ENCODE assay signal across 16 cellular contexts in the genomic region with DNA sequence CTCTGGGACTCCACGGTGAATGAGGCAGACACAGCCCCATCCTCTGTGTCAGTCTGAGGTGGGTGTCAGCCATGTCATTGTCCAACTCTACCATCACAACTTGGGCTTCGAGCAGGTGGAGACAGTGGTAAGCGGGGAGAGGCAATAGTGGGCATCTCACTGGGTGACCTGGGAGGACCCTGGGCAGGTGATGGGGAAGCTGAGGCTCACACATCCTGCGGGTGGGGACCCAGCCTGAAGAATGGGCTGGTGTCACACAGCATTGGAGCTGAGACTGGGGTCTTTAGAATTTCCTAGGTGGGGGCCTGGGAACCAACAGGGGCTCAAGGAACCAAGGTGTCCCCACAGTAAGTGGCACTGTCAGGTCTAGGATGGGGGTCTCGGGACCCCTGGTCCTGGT. TPM values are rescaled to one million over a fixed set of nuclear protein-coding genes. Genes with fewer than 3 reads are reported as not detected.
DNase-seq lines count a peak whose midpoint lies in the region; ATAC-seq and TF ChIP-seq lines count a peak whose summit lies in the region.
"Had no signal": no experiment of that assay in that cellular context is flagged by ENCODE, and none has a peak within 500 bp of the region (broad histone marks: within the 10 kb centered on the region; RNA-seq: fewer than 3 reads in every experiment).

No MANE protein-coding gene starts in this region.

- H3K9me3 Mint-ChIP-seq in stimulated activated naive CD8-positive, alpha-beta T cell treated with anti-CD3 and anti-CD28 coated beads, Interleukin-15, amount 100 ng/mL, for 72 hours = no peaks in the 10 kb centered on the region
- H3K9me3 Mint-ChIP-seq in neural crest cell = no peaks in the 10 kb centered on the region
- H3K9me3 Mint-ChIP-seq: CD4-positive, CD25-positive, alpha-beta regulatory T cell had no signal

- ATAC-seq in stimulated activated naive CD8-positive, alpha-beta T cell treated with anti-CD3 and anti-CD28 coated beads, Interleukin-15, amount 100 ng/mL, for 72 hours = no peak
- no peak for ATAC-seq in stimulated activated naive CD8-positive, alpha-beta T cell treated with anti-CD3 and anti-CD28 coated beads, Interleukin-15, Interleukin-2, amounts not matched to agents 100 U/mL and 50 U/mL, for 24 hours
- ATAC-seq in HG02973 (IDR thresholded peaks at IDR 0.05; ENCODE audit: unreplicated experiment) = no peak
- ATAC-seq: GM12878, HepG2 had no signal

- H3K4me3 Mint-ChIP-seq in stimulated activated naive CD8-positive, alpha-beta T cell treated with anti-CD3 and anti-CD28 coated beads, Interleukin-15, amount 100 ng/mL, for 72 hours = no peak overlapping the region
- peak overlapping the region; percentile 8 for H3K4me3 Mint-ChIP-seq in neural crest cell

- H3K36me3 Mint-ChIP-seq in neural crest cell (ENCODE audit: low read depth) = no peaks in the 10 kb centered on the region
- H3K36me3 Mint-ChIP-seq: CD4-positive, CD25-positive, alpha-beta regulatory T cell had no signal

- TF ChIP-seq CTCF in neural crest cell (conservative IDR thresholded peaks at IDR 0.05) = no peak

- intact Hi-C loops in posterior vena cava (cut with DNase I) = loop anchor here in 1 of 2 donors (5.0 kb wide), 1 partner anchor 68 kb away; no protein-coding TSS in a partner anchor

- H3K27me3 Mint-ChIP-seq in stimulated activated naive CD8-positive, alpha-beta T cell treated with anti-CD3 and anti-CD28 coated beads, Interleukin-15, amount 100 ng/mL, for 72 hours = no peaks in the 10 kb centered on the region
- H3K27me3 Mint-ChIP-seq in neural crest cell (ENCODE audit: low read depth) = peaks cover 1% of the 10 kb centered on the region

- H3K4me1 Mint-ChIP-seq in stimulated activated naive CD8-positive, alpha-beta T cell treated with anti-CD3 and anti-CD28 coated beads, Interleukin-15, amount 100 ng/mL, for 72 hours = peaks cover 8% of the 10 kb centered on the region
- H3K4me1 Mint-ChIP-seq in neural crest cell = peaks cover 13% of the 10 kb centered on the region

- peak overlapping the region; percentile 14 to 57 for H3K27ac Mint-ChIP-seq in stimulated activated naive CD8-positive, alpha-beta T cell treated with anti-CD3 and anti-CD28 coated beads, Interleukin-15, amount 100 ng/mL, for 72 hours
- no peak overlapping the region for H3K27ac Mint-ChIP-seq in neural crest cell (ENCODE audit: unreplicated experiment)

- no peak for DNase-seq in stimulated activated naive CD8-positive, alpha-beta T cell treated with anti-CD3 and anti-CD28 coated beads, Interleukin-15, amount 100 ng/mL, for 72 hours
- DNase-seq in stimulated activated naive CD8-positive, alpha-beta T cell treated with anti-CD3 and anti-CD28 coated beads, Interleukin-15, Interleukin-2, amounts not matched to agents 100 U/mL and 50 U/mL, for 24 hours = no peak
- DNase-seq in neural crest cell (ENCODE audit: low read depth, low spot score) = no peak
- peak; percentile 68 for DNase-seq in posterior vena cava (ENCODE audit: low spot score)
- no peak for DNase-seq in NCI-H510A (lab: John Stamatoyannopoulos, UW)
- DNase-seq in UCSD-AML1 (lab: John Stamatoyannopoulos, UW; ENCODE audit: unreplicated experiment) = no peak
- DNase-seq: 8988T; Calu3; CD4-positive, CD25-positive, alpha-beta regulatory T cell; DMS79; GM23248; H7 had no signal

RNA-seq across cellular contexts. Expression of gene SMARCB1, which starts 7.0 kb away (rescaled TPM):
- total RNA-seq in neural crest cell (222 and 244 TPM in 2 replicates), posterior vena cava (10 to 100 TPM; 42.6 to 45.8 TPM)
- total RNA-seq: G401 had no signal

RNA-seq across cellular contexts. Expression of gene MMP11, which starts 7.1 kb away (rescaled TPM):
- total RNA-seq in neural crest cell = 10.8 and 11.2 TPM in 2 replicates
- total RNA-seq in posterior vena cava = 1 to 10 TPM; 2.8 to 5.8 TPM
- total RNA-seq: G401 had no signal

RNA-seq across cellular contexts. Expression of gene CHCHD10, which starts 12.0 kb away (rescaled TPM):
- 35.8 and 38.8 TPM in 2 replicates for total RNA-seq in neural crest cell
- 10 to 100 TPM; 59.0 to 68.7 TPM for total RNA-seq in posterior vena cava
- total RNA-seq: G401 had no signal

RNA-seq across cellular contexts. Expression of gene C22orf15, which starts 16.9 kb away (rescaled TPM):
- total RNA-seq in neural crest cell = 0.41 and 0.79 TPM in 2 replicates
- not detected for total RNA-seq in posterior vena cava
- total RNA-seq: Calu3, G401, GM23248, HepG2 had no signal

RNA-seq across cellular contexts. Expression of gene VPREB3, which starts 25.5 kb away (rescaled TPM):
- total RNA-seq in neural crest cell (not detected in 2 replicates), posterior vena cava (under 1 TPM in 1 of 2 donors, not detected in 1; 0.43 TPM)
- total RNA-seq: Calu3, G401, GM23248, H7, HepG2 had no signal
